ENCODE assay signal across 18 cellular contexts in the genomic region with DNA sequence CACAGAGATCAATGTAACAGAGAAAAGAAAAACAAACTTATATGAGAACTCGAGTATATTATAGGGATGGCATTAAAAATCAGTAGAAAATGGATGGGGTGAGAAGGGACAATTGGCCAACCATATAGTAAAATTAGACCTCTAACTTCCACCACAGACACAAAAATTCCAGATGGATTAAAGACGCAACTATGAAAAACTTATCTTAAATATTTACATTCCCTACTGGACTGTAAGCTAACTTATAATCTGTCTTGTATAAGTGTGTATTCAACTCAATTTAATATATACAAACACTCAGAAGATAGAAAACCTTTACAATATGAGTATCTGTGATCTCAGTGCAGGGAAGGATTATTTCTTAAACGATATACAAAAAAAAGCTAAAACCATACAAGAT. TPM values are rescaled to one million over a fixed set of nuclear protein-coding genes. Genes with fewer than 3 reads are reported as not detected.
DNase-seq lines count a peak whose midpoint lies in the region; ATAC-seq and FAIRE-seq lines count a peak whose summit lies in the region.
"Had no signal": no experiment of that assay in that cellular context is flagged by ENCODE, and none has a peak within 500 bp of the region (broad histone marks: within the 10 kb centered on the region; RNA-seq: fewer than 3 reads in every experiment).

No MANE protein-coding gene starts in this region.

- no peak for DNase-seq in T-helper 2 cell treated with Interferon-gamma antibody and Interleukin-4, amounts not matched to agents 5 μg/mL and 100 μg/mL, for 36 hours (ENCODE audit: low spot score)
- no peak for DNase-seq in T-helper 2 cell
- DNase-seq in activated naive CD8-positive, alpha-beta T cell treated with anti-CD3 and anti-CD28 coated beads, Interleukin-2, amount 50 U/mL, for 24 hours, result no peak
- DNase-seq in natural killer cell treated with Interleukin-12 subunit alpha and Interleukin-12 subunit beta and Interleukin-15 and Interleukin-18, amount 100 ng/mL, for 72 hours (ENCODE audit: low spot score), result no peak
- no peak for DNase-seq in frontal cortex (ENCODE audit: low spot score in 2 of 2)
- no peak for DNase-seq in SIG-M5 treated with dmso at 0.1 percent for 504 hours (lab: John Stamatoyannopoulos, UW; ENCODE audit: unreplicated experiment)
- no peak for DNase-seq in DMS153 treated with DMSO at 0.1 percent for 48 hours (lab: John Stamatoyannopoulos, UW; ENCODE audit: unreplicated experiment)
- DNase-seq: Calu3, kidney, mucosa of descending colon, NCI-H2029, NCI-H69 had no signal

- peak overlapping the region; percentile 61 for H3K27ac Mint-ChIP-seq in T-helper 2 cell treated with Interferon-gamma antibody and Interleukin-4, amounts not matched to agents 5 μg/mL and 100 μg/mL, for 36 hours
- H3K27ac Mint-ChIP-seq in IgD-negative memory B cell, result peak overlapping the region in 1 of 3 donors; percentile 85
- H3K27ac Mint-ChIP-seq in activated naive CD8-positive, alpha-beta T cell treated with anti-CD3 and anti-CD28 coated beads, Interleukin-2, amount 50 U/mL, for 24 hours, result peak overlapping the region; percentile 2
- H3K27ac Mint-ChIP-seq in natural killer cell treated with Interleukin-12 subunit alpha and Interleukin-12 subunit beta and Interleukin-15 and Interleukin-18, amount 100 ng/mL, for 72 hours, result peak overlapping the region in 1 of 2 donors; percentile 10

- H3K4me1 Mint-ChIP-seq in T-helper 2 cell treated with Interferon-gamma antibody and Interleukin-4, amounts not matched to agents 5 μg/mL and 100 μg/mL, for 36 hours (ENCODE audit: low read depth), result peaks cover 21% of the 10 kb centered on the region
- peaks cover 17 to 24% (median 18%) of the 10 kb centered on the region in 3 donors for H3K4me1 Mint-ChIP-seq in IgD-negative memory B cell
- H3K4me1 Mint-ChIP-seq in activated naive CD8-positive, alpha-beta T cell treated with anti-CD3 and anti-CD28 coated beads, Interleukin-2, amount 50 U/mL, for 24 hours, result peaks cover 57% of the 10 kb centered on the region
- peaks cover 19 to 22% of the 10 kb centered on the region in 2 donors for H3K4me1 Mint-ChIP-seq in natural killer cell treated with Interleukin-12 subunit alpha and Interleukin-12 subunit beta and Interleukin-15 and Interleukin-18, amount 100 ng/mL, for 72 hours (ENCODE audit: low read depth in 2 of 2)

- ATAC-seq in activated naive CD8-positive, alpha-beta T cell treated with anti-CD3 and anti-CD28 coated beads, Interleukin-2, amount 50 U/mL, for 24 hours, result no peak
- no peak for ATAC-seq in natural killer cell treated with Interleukin-12 subunit alpha and Interleukin-12 subunit beta and Interleukin-15 and Interleukin-18, amount 100 ng/mL, for 72 hours
- ATAC-seq: mucosa of descending colon had no signal

- no peaks in the 10 kb centered on the region for H3K27me3 Mint-ChIP-seq in T-helper 2 cell treated with Interferon-gamma antibody and Interleukin-4, amounts not matched to agents 5 μg/mL and 100 μg/mL, for 36 hours (ENCODE audit: low read depth)
- H3K27me3 Mint-ChIP-seq in IgD-negative memory B cell, result no peaks in the 10 kb centered on the region
- no peaks in the 10 kb centered on the region for H3K27me3 Mint-ChIP-seq in activated naive CD8-positive, alpha-beta T cell treated with anti-CD3 and anti-CD28 coated beads, Interleukin-2, amount 50 U/mL, for 24 hours
- H3K27me3 Mint-ChIP-seq in natural killer cell treated with Interleukin-12 subunit alpha and Interleukin-12 subunit beta and Interleukin-15 and Interleukin-18, amount 100 ng/mL, for 72 hours, result no peaks in the 10 kb centered on the region

- H3K4me3 Mint-ChIP-seq in T-helper 2 cell treated with Interferon-gamma antibody and Interleukin-4, amounts not matched to agents 5 μg/mL and 100 μg/mL, for 36 hours, result peak overlapping the region; percentile 52
- peak overlapping the region in 3 of 4 donors; percentile 43 to 89 (median 79) for H3K4me3 Mint-ChIP-seq in IgD-negative memory B cell
- peak overlapping the region; percentile 55 for H3K4me3 Mint-ChIP-seq in activated naive CD8-positive, alpha-beta T cell treated with anti-CD3 and anti-CD28 coated beads, Interleukin-2, amount 50 U/mL, for 24 hours
- peak overlapping the region; percentile 45 for H3K4me3 Mint-ChIP-seq in natural killer cell treated with Interleukin-12 subunit alpha and Interleukin-12 subunit beta and Interleukin-15 and Interleukin-18, amount 100 ng/mL, for 72 hours

- FAIRE-seq in frontal cortex (lab: Jason Lieb, UNC), result no peak
- FAIRE-seq: GM19239, kidney had no signal

- peaks cover 5% of the 10 kb centered on the region for H3K9me3 Mint-ChIP-seq in T-helper 2 cell treated with Interferon-gamma antibody and Interleukin-4, amounts not matched to agents 5 μg/mL and 100 μg/mL, for 36 hours
- H3K9me3 Mint-ChIP-seq in IgD-negative memory B cell, result no peaks in the 10 kb centered on the region
- peaks cover 4% of the 10 kb centered on the region for H3K9me3 Mint-ChIP-seq in activated naive CD8-positive, alpha-beta T cell treated with anti-CD3 and anti-CD28 coated beads, Interleukin-2, amount 50 U/mL, for 24 hours
- no peaks in the 10 kb centered on the region for H3K9me3 Mint-ChIP-seq in natural killer cell treated with Interleukin-12 subunit alpha and Interleukin-12 subunit beta and Interleukin-15 and Interleukin-18, amount 100 ng/mL, for 72 hours

- peaks cover 25% of the 10 kb centered on the region for H3K36me3 Mint-ChIP-seq in T-helper 2 cell treated with Interferon-gamma antibody and Interleukin-4, amounts not matched to agents 5 μg/mL and 100 μg/mL, for 36 hours (ENCODE audit: low read depth)
- H3K36me3 Mint-ChIP-seq in IgD-negative memory B cell, result no peaks in the 10 kb centered on the region
- H3K36me3 Mint-ChIP-seq in activated naive CD8-positive, alpha-beta T cell treated with anti-CD3 and anti-CD28 coated beads, Interleukin-2, amount 50 U/mL, for 24 hours (ENCODE audit: low read depth), result peaks cover 37% of the 10 kb centered on the region
- H3K36me3 Mint-ChIP-seq in natural killer cell treated with Interleukin-12 subunit alpha and Interleukin-12 subunit beta and Interleukin-15 and Interleukin-18, amount 100 ng/mL, for 72 hours, result peaks cover 13% of the 10 kb centered on the region

RNA-seq across cellular contexts. Expression of gene MFAP1, which starts 3.0 kb away (rescaled TPM):
- polyA plus RNA-seq in IgD-negative memory B cell, result 10.9 TPM
- 10 to 100 TPM; 30.4 to 37.4 TPM for total RNA-seq in natural killer cell treated with Interleukin-12 subunit alpha and Interleukin-12 subunit beta and Interleukin-15 and Interleukin-18, amount 100 ng/mL, for 72 hours
- total RNA-seq in frontal cortex, result 27.3 TPM

RNA-seq across cellular contexts. Expression of gene WDR76, which starts 5.3 kb away (rescaled TPM):
- 6.8 TPM for polyA plus RNA-seq in IgD-negative memory B cell
- total RNA-seq in natural killer cell treated with Interleukin-12 subunit alpha and Interleukin-12 subunit beta and Interleukin-15 and Interleukin-18, amount 100 ng/mL, for 72 hours, result 10 to 100 TPM; 37.9 to 69.0 TPM
- total RNA-seq in frontal cortex, result 16.7 TPM

RNA-seq across cellular contexts. Expression of gene HYPK, which starts 21.1 kb away (rescaled TPM):
- 7.8 TPM for polyA plus RNA-seq in IgD-negative memory B cell
- 10 to 100 TPM; 14.3 to 15.3 TPM for total RNA-seq in natural killer cell treated with Interleukin-12 subunit alpha and Interleukin-12 subunit beta and Interleukin-15 and Interleukin-18, amount 100 ng/mL, for 72 hours
- 5.7 TPM for total RNA-seq in frontal cortex

RNA-seq across cellular contexts. Expression of gene SERINC4, which starts 21.5 kb away (rescaled TPM):
- polyA plus RNA-seq in IgD-negative memory B cell, result 1.1 TPM
- total RNA-seq in natural killer cell treated with Interleukin-12 subunit alpha and Interleukin-12 subunit beta and Interleukin-15 and Interleukin-18, amount 100 ng/mL, for 72 hours, result under 1 TPM; 0.24 to 0.50 TPM
- 0.41 TPM for total RNA-seq in frontal cortex
- total RNA-seq: A172, epithelial cell of proximal tubule, pulmonary artery endothelial cell, vagina had no signal

RNA-seq across cellular contexts. Expression of gene SERF2, which starts 29.4 kb away (rescaled TPM):
- polyA plus RNA-seq in IgD-negative memory B cell, result 1,765 TPM
- 100 to 1,000 TPM; 456 to 585 TPM for total RNA-seq in natural killer cell treated with Interleukin-12 subunit alpha and Interleukin-12 subunit beta and Interleukin-15 and Interleukin-18, amount 100 ng/mL, for 72 hours
- 53.0 TPM for total RNA-seq in frontal cortex
